19 cellular contexts compared by ENCODE assay signal in the genomic region with DNA sequence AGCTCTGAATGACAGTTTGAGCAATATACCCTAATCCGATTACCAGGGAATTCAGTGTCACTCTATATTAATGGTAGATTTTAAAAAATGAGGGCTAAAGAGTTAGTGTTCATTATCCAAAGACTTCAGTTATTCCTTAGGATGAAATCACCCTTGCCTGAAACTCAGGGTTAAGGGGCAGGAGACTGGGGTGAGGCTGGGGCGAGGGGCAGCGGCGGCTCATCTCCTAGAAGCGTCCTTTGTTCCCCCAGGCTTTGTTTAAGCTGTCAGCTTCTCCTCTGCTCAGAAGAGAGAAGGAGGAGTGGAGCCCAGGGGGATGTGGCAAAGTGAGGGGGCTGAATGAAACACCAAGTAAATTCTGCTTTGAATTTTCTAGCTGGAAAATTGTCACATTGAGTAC.
"Had no signal": no experiment of that assay in that cellular context is flagged by ENCODE, and none has a peak within 500 bp of the region (broad histone marks: within the 10 kb centered on the region; RNA-seq: fewer than 3 reads in every experiment).

No MANE protein-coding gene starts in this region.

- H3K27ac ChIP-seq: colonic mucosa, gastrocnemius medialis, heart right ventricle, parathyroid adenoma, prostate gland, right lobe of liver, testis, tibial nerve, upper lobe of right lung had no signal

- H3K4me1 ChIP-seq: colonic mucosa, gastrocnemius medialis, heart right ventricle, parathyroid adenoma, prostate gland, right lobe of liver, testis, tibial nerve, upper lobe of right lung had no signal

- H3K9me3 ChIP-seq: colonic mucosa, gastrocnemius medialis, prostate gland, right lobe of liver, testis, upper lobe of right lung had no signal

- H3K4me3 Mint-ChIP-seq: naive thymus-derived CD4-positive, alpha-beta T cell; nephron progenitor cell; stimulated activated memory B cell treated with anti-CD40 and anti-IgM and Interleukin-4, amounts not matched to agents 10 μg/mL and 1 μg/mL and 100 μg/mL, for 72 hours; stimulated activated naive CD8-positive, alpha-beta T cell treated with anti-CD3 and anti-CD28 coated beads, Interleukin-15, Interleukin-2, amounts not matched to agents 100 ng/mL and 50 ng/mL, for 24 hours had no signal

- H3K9ac ChIP-seq: parathyroid adenoma had no signal

- H3K27me3 ChIP-seq: colonic mucosa, gastrocnemius medialis, right lobe of liver, testis, tibial nerve, upper lobe of right lung had no signal

- ATAC-seq: esophagus mucosa; gastrocnemius medialis; heart right ventricle; naive thymus-derived CD4-positive, alpha-beta T cell; right lobe of liver; stimulated activated memory B cell treated with anti-CD40 and anti-IgM and Interleukin-4, amounts not matched to agents 10 μg/mL and 1 μg/mL and 100 μg/mL, for 72 hours; upper lobe of right lung had no signal

- H3K4me3 ChIP-seq: colonic mucosa, gastrocnemius medialis, heart right ventricle, prostate gland, right lobe of liver, testis, tibial nerve, upper lobe of right lung had no signal

- H3K27me3 Mint-ChIP-seq: stimulated activated memory B cell treated with anti-CD40 and anti-IgM and Interleukin-4, amounts not matched to agents 10 μg/mL and 1 μg/mL and 100 μg/mL, for 72 hours had no signal

- H3K36me3 ChIP-seq: colonic mucosa, gastrocnemius medialis, heart right ventricle, prostate gland, right lobe of liver, tibial nerve, upper lobe of right lung had no signal

- H2AFZ ChIP-seq: parathyroid adenoma had no signal

- H3K27ac Mint-ChIP-seq: naive thymus-derived CD4-positive, alpha-beta T cell; nephron progenitor cell; stimulated activated memory B cell treated with anti-CD40 and anti-IgM and Interleukin-4, amounts not matched to agents 10 μg/mL and 1 μg/mL and 100 μg/mL, for 72 hours; stimulated activated naive CD8-positive, alpha-beta T cell treated with anti-CD3 and anti-CD28 coated beads, Interleukin-15, Interleukin-2, amounts not matched to agents 100 ng/mL and 50 ng/mL, for 24 hours had no signal

- H3K36me3 Mint-ChIP-seq: stimulated activated memory B cell treated with anti-CD40 and anti-IgM and Interleukin-4, amounts not matched to agents 10 μg/mL and 1 μg/mL and 100 μg/mL, for 72 hours had no signal

- H3K79me2 ChIP-seq: parathyroid adenoma had no signal

- H3K4me1 Mint-ChIP-seq: naive thymus-derived CD4-positive, alpha-beta T cell; stimulated activated memory B cell treated with anti-CD40 and anti-IgM and Interleukin-4, amounts not matched to agents 10 μg/mL and 1 μg/mL and 100 μg/mL, for 72 hours had no signal

- DNase-seq: colonic mucosa; dermis blood vessel endothelial cell; effector CD8-positive, alpha-beta T cell; gastrocnemius medialis; heart right ventricle; hypothalamus; kidney glomerular epithelial cell; naive thymus-derived CD4-positive, alpha-beta T cell; nephron progenitor cell; right lobe of liver; stimulated activated CD4-positive, alpha-beta T cell treated with anti-CD3 and anti-CD28 coated beads, Interleukin-4, amount 100 ng/mL, for 1 hour; testis; upper lobe of right lung had no signal
